In the genomic region with DNA sequence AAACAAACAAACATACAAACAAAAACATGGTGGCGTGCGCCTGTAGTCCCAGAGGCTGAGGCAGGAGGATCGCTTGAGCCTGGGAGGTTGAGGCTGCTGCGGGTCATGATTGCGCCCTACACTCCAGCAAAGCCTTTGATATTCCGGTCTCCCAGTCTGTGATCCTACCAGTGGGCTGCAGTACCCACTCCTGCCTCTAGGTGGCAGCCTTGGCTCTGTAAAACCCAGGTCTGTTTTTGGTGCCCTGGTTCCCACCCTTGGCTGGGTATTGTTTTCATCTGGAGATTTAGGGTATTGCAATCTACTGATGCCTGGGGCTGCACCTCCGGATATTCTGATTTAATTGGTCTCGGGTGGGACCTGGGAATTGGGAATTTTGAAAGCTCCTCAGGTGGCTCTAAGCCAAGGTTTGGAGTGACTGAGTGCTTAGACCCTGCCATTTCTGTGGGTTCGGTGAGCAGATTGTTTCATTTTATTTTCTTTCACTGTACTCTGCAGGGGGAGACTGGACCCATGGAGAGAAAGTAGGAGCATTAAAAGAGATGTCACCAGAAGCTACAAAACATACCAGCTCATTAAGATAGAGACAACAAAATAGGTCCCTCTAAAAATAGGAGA, we compare ENCODE assay signal across 9 cellular contexts. TPM values are rescaled to one million over a fixed set of nuclear protein-coding genes. Genes with fewer than 3 reads are reported as not detected.
A peak's percentile ranks its signal among the peaks of the same experiment; 100 is the strongest.
DNase-seq lines count a peak whose midpoint lies in the region; TF ChIP-seq lines count a peak whose summit lies in the region.
"Had no signal": no experiment of that assay in that cellular context is flagged by ENCODE, and none has a peak within 500 bp of the region (broad histone marks: within the 10 kb centered on the region; RNA-seq: fewer than 3 reads in every experiment).

No MANE protein-coding gene starts in this region.

- TF ChIP-seq CTCF in foreskin fibroblast (IDR thresholded peaks at IDR 0.05; ENCODE audit: low read depth, low read length) (peak; percentile 99), testis (IDR thresholded peaks at IDR 0.05) (peak; percentile 94 to 99 (median 95))

- 17 to 45% methylated on average over 9 of the region's 9 CpGs for WGBS in testis, 2 donors

- TF ChIP-seq POLR2A in testis (IDR thresholded peaks at IDR 0.05): no peak

- no peaks in the 10 kb centered on the region for H3K27me3 ChIP-seq in testis

- H3K27ac ChIP-seq in testis: no peak overlapping the region
- H3K27ac ChIP-seq: skin epidermis had no signal

- no peaks in the 10 kb centered on the region for H3K9me3 ChIP-seq in testis

- no peak overlapping the region for H3K4me3 ChIP-seq in foreskin fibroblast (ENCODE audit: low read depth in 1 of 2, low read length in 2 of 2)
- H3K4me3 ChIP-seq in testis: no peak overlapping the region
- H3K4me3 ChIP-seq: skin epidermis had no signal

- intact Hi-C loops in testis (cut with DNase I; ENCODE audit: low total_unique reads): loop anchor here (5.0 to 10.0 kb wide), 2 partner anchors 289 to 692 kb away; no protein-coding TSS in a partner anchor

- DNase-seq in DMS79 treated with DMSO at 0.1 percent for 48 hours (lab: John Stamatoyannopoulos, UW) (peak; percentile 5), DMS79 (lab: John Stamatoyannopoulos, UW) (no peak), HS-5 (ENCODE audit: low read depth) (peak; percentile 44), RKO (ENCODE audit: low spot score) (peak; percentile 83), foreskin fibroblast (peak; percentile 46 to 82), occipital lobe (lab: John Stamatoyannopoulos, UW) (peak; percentile 25), testis (peak; percentile 93)
- DNase-seq in activated T-helper 1 cell treated with anti-CD3 and anti-CD28 coated beads, Interleukin-2, amount 50 U/mL, for 16 hours (ENCODE audit: low read depth in 1 of 2, low spot score in 1 of 2): peak; percentile 49 to 54

- no peaks in the 10 kb centered on the region for H3K4me1 ChIP-seq in testis

- no peaks in the 10 kb centered on the region for H3K36me3 ChIP-seq in testis (ENCODE audit: low read depth, missing control alignments)

RNA-seq across cellular contexts. Expression of gene MYH3, which starts 40.5 kb away (rescaled TPM):
- total RNA-seq in occipital lobe: 1.4 TPM
- total RNA-seq in testis: 10 to 100 TPM; 18.1 to 19.3 TPM
- polyA plus RNA-seq in testis (ENCODE audit: insufficient read depth, low read depth, low replicate concordance): 35.3 TPM
